Comparison of ENCODE assay signal across 11 cellular contexts in the genomic region with DNA sequence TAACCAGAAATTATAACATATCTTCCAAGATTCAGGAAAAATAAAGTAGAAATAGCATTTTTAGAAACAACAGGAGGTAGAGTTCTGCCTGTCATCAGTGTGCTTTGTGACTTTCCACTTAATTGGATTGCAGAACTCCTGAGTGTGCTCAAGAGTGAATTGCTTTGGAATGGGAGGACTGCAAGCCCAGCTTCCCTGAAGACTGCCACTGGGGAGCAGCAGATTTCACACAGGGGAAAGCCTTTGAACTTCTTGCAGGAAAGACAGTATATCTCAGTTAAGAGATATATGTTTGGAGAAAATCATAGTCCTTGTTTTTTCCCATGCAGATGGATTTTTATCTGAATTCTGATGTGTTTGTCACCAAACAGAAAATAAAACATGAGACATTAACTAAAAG.
A peak's percentile ranks its signal among the peaks of the same experiment; 100 is the strongest.
DNase-seq lines count a peak whose midpoint lies in the region; ATAC-seq, FAIRE-seq and TF ChIP-seq lines count a peak whose summit lies in the region.
"Had no signal": no experiment of that assay in that cellular context is flagged by ENCODE, and none has a peak within 500 bp of the region (broad histone marks: within the 10 kb centered on the region; RNA-seq: fewer than 3 reads in every experiment).

No MANE protein-coding gene starts in this region.

- H3K27ac ChIP-seq in AG04450 (ENCODE audit: low read depth, low read length) (no peak overlapping the region), K562 (ENCODE audit: extremely low read depth, low read depth, low read length) (no peak overlapping the region)

- no peak; the same call in 2 of the 3 replicates for ATAC-seq in K562
- ATAC-seq in HG02798 (IDR thresholded peaks at IDR 0.05; ENCODE audit: poor library complexity, unreplicated experiment), result no peak
- ATAC-seq: effector memory CD8-positive, alpha-beta T cell had no signal

- peaks cover 0 to 13% (median 2%) of the 10 kb centered on the region in 6 donors for H3K9me3 Mint-ChIP-seq in immature natural killer cell
- H3K9me3 Mint-ChIP-seq: effector memory CD8-positive, alpha-beta T cell had no signal

- no peak for DNase-seq in AG04450 (ENCODE audit: low read depth, low spot score)
- no peak for DNase-seq in HFF-Myc (ENCODE audit: extremely low read depth, low read depth)
- DNase-seq in K562 (ENCODE audit: extremely low read depth in 1 of 4, low spot score in 3 of 4), result peak in 1 of 4 experiments; percentile 10
- peak; percentile 74 for DNase-seq in islet precursor cell
- no peak for DNase-seq in NCI-H2107 treated with DMSO at 0.1 percent for 48 hours (lab: John Stamatoyannopoulos, UW; ENCODE audit: unreplicated experiment)
- DNase-seq in immature natural killer cell, result no peak
- DNase-seq in NOMO-1 treated with dmso at 0.1 percent for 144 hours (lab: John Stamatoyannopoulos, UW; ENCODE audit: unreplicated experiment), result no peak
- DNase-seq: activated effector memory CD4-positive, alpha-beta T cell treated with anti-CD3 and anti-CD28 coated beads, Interleukin-2, amount 50 U/mL, for 16 hours; CD4-positive, alpha-beta memory T cell; effector memory CD8-positive, alpha-beta T cell had no signal

- no peaks in the 10 kb centered on the region for H3K4me1 ChIP-seq in K562 (replicated peaks in 1 of 2; ENCODE audit: control insufficient read depth in 2 of 2, insufficient read depth in 2 of 2, low read length in 2 of 2)

- H3K9me1 ChIP-seq in K562 (ENCODE audit: control insufficient read depth, insufficient read depth, low read length), result no peaks in the 10 kb centered on the region

- H4K20me1 ChIP-seq in K562 (replicated peaks; ENCODE audit: control insufficient read depth, insufficient read depth, low read length), result no peaks in the 10 kb centered on the region

- no peak for TF ChIP-seq POLR2A in K562 (conservative IDR thresholded peaks at IDR 0.05)

- H2AFZ ChIP-seq in K562 (ENCODE audit: low read depth, low read length), result no peak overlapping the region

- BruUV-seq in K562 (replicated peaks; lab: Mats Ljungman, UMichigan), result no TSS peak

- no peaks in the 10 kb centered on the region for H3K4me1 Mint-ChIP-seq in immature natural killer cell
- H3K4me1 Mint-ChIP-seq: CD4-positive, alpha-beta memory T cell had no signal

- no peak overlapping the region for H3K4me3 Mint-ChIP-seq in immature natural killer cell
- H3K4me3 Mint-ChIP-seq: CD4-positive, alpha-beta memory T cell; effector memory CD8-positive, alpha-beta T cell had no signal

- POLR2A ChIA-PET in AG04450 (lab: Yijun Ruan, JAX) (no interaction called here), K562 (lab: Yijun Ruan, JAX) (no interaction called here)

- TF ChIP-seq EP300 in K562 (IDR thresholded peaks at IDR 0.05; ENCODE audit: low read length), result no peak

- FAIRE-seq in K562 (lab: Jason Lieb, UNC), result no peak

- peaks cover 2 to 3% (median 2%) of the 10 kb centered on the region in 3 donors for H3K27me3 Mint-ChIP-seq in immature natural killer cell (ENCODE audit: low read depth in 3 of 3)
- H3K27me3 Mint-ChIP-seq: CD4-positive, alpha-beta memory T cell had no signal

- no peaks in the 10 kb centered on the region for H3K27me3 ChIP-seq in AG04450 (ENCODE audit: control insufficient read depth, insufficient read depth, low read length)
- peaks cover 0 to 5% of the 10 kb centered on the region in 2 experiments; a peak in 1 of 5 replicates for H3K27me3 ChIP-seq in K562 (ENCODE audit: control insufficient read depth in 2 of 2, insufficient read depth in 2 of 2, low read length in 2 of 2)

- no peaks in the 10 kb centered on the region for H3K9me3 ChIP-seq in AG04450 (ENCODE audit: control insufficient read depth, insufficient read depth, low read length)
- H3K9me3 ChIP-seq in K562 (replicated peaks; ENCODE audit: control insufficient read depth, insufficient read depth, low read depth, low read length), result no peaks in the 10 kb centered on the region

- intact Hi-C loops in K562 (cut with micrococcal nuclease), result no loop called here

- no peaks in the 10 kb centered on the region for H3K79me2 ChIP-seq in K562 (ENCODE audit: control insufficient read depth, insufficient read depth, low read length)

- peak in 1 of 2 experiments; percentile 49; a peak in 2 of 4 replicates for TF ChIP-seq RAD21 in K562 (CRISPR knock-in tag; conservative IDR thresholded peaks at IDR 0.05 in 1 of 2, IDR thresholded peaks at IDR 0.05 in 1 of 2)

- TF ChIP-seq CTCF in AG04450 (IDR thresholded peaks at IDR 0.05; ENCODE audit: low read depth, low read length) (peak; percentile 30; the same call in 1 of the 2 replicates), HFF-Myc (IDR thresholded peaks at IDR 0.05; ENCODE audit: low read depth, low read length, missing control alignments) (peak; percentile 37), K562 (IDR thresholded peaks at IDR 0.05 in 2 of 3, conservative IDR thresholded peaks at IDR 0.05 in 1 of 3; ENCODE audit: insufficient read depth in 2 of 3, low read depth in 1 of 3, low read length in 3 of 3) (peak in 2 of 3 experiments; percentile 13 to 24; a peak in 1 of 6 replicates)

- CTCF ChIA-PET in AG04450 (lab: Charles Lee) (no interaction called here), K562 (lab: Yijun Ruan, JAX; ENCODE audit: low intra/inter-chr PET ratio) (no interaction called here)

- no peaks in the 10 kb centered on the region for H3K36me3 Mint-ChIP-seq in immature natural killer cell
- H3K36me3 Mint-ChIP-seq: CD4-positive, alpha-beta memory T cell had no signal

- H3K9ac ChIP-seq in K562 (ENCODE audit: insufficient read depth in 1 of 2, low read depth in 2 of 2, low read length in 2 of 2), result no peak overlapping the region

- in situ Hi-C loops in K562 (cut with MboI), result no loop called here

- H3K4me3 ChIP-seq in AG04450 (ENCODE audit: low read depth, low read length) (no peak overlapping the region), HFF-Myc (replicated peaks; ENCODE audit: low read depth, low read length) (no peak overlapping the region), K562 (no peak overlapping the region)

- no peak overlapping the region for H3K4me2 ChIP-seq in K562 (ENCODE audit: insufficient read depth, low read length)

- no peaks in the 10 kb centered on the region for H3K36me3 ChIP-seq in K562 (ENCODE audit: control insufficient read depth, insufficient read depth, low read length)

- no peak overlapping the region for H3K27ac Mint-ChIP-seq in immature natural killer cell
- H3K27ac Mint-ChIP-seq: CD4-positive, alpha-beta memory T cell; effector memory CD8-positive, alpha-beta T cell had no signal

TF ChIP-seq in K562, 482 proteins besides CTCF, POLR2A, EP300 and RAD21:
- TF ChIP-seq ZNF174 (CRISPR knock-in tag; IDR thresholded peaks at IDR 0.05), result no peak
- no peak for TF ChIP-seq CGGBP1 (CRISPR knock-in tag; IDR thresholded peaks at IDR 0.05)
- TF ChIP-seq MLX (CRISPR knock-in tag; conservative IDR thresholded peaks at IDR 0.05), result no peak
- TF ChIP-seq FIP1L1 (IDR thresholded peaks at IDR 0.05; ENCODE audit: low read depth, low read length, poor library complexity, severe bottlenecking), result no peak
- TF ChIP-seq ZFX (CRISPR knock-in tag; IDR thresholded peaks at IDR 0.05), result no peak
- no peak for TF ChIP-seq ZNF57 (CRISPR knock-in tag; IDR thresholded peaks at IDR 0.05)
- TF ChIP-seq STAT5B (CRISPR knock-in tag; IDR thresholded peaks at IDR 0.05), result no peak
- no peak for TF ChIP-seq MBD2 (IDR thresholded peaks at IDR 0.05; ENCODE audit: borderline replicate concordance, low read depth)
- TF ChIP-seq USF2 (CRISPR knock-in tag; IDR thresholded peaks at IDR 0.05), result no peak
- TF ChIP-seq KLF6 (CRISPR knock-in tag; IDR thresholded peaks at IDR 0.05; ENCODE audit: borderline replicate concordance), result no peak
- no peak for TF ChIP-seq ZNF764 (CRISPR knock-in tag; IDR thresholded peaks at IDR 0.05; ENCODE audit: low read depth)
- no peak for TF ChIP-seq HNRNPLL (IDR thresholded peaks at IDR 0.05; ENCODE audit: low read depth, low read length, poor library complexity, severe bottlenecking)
TF ChIP-seq in K562: peak in this region for 0.
